Comparison of ENCODE assay signal across 19 cellular contexts in the genomic region with DNA sequence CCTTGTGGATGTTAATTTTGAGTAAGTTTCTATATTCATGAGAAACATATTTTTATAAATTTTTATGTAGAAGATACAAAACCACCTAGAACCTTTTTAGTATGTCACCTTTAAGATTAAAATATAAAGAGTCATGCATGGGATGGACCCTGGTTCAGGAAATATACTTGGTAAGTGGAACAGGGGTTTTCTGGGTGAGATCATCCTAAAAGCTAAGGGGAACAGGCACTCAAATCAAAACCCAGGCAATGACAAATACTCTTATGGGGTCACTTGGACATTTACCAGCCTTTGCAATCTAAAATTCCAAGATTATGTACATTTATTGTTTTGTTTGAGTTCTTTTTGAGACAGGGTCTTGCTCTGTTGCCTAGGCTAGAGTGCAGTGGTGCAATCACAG.
DNase-seq lines count a peak whose midpoint lies in the region; ATAC-seq, FAIRE-seq and TF ChIP-seq lines count a peak whose summit lies in the region.
"Had no signal": no experiment of that assay in that cellular context is flagged by ENCODE, and none has a peak within 500 bp of the region (broad histone marks: within the 10 kb centered on the region; RNA-seq: fewer than 3 reads in every experiment).

No MANE protein-coding gene starts in this region.

- H3K36me3 Mint-ChIP-seq in naive thymus-derived CD8-positive, alpha-beta T cell = no peaks in the 10 kb centered on the region
- H3K36me3 Mint-ChIP-seq: CD14-positive monocyte had no signal

- DNase-seq in GM10248 (ENCODE audit: extremely low spot score) (peak; percentile 19), GM13977 (ENCODE audit: low spot score) (peak; percentile 26), kidney (no peak), NCI-H510A treated with DMSO at 0.1 percent for 48 hours (lab: John Stamatoyannopoulos, UW) (no peak)
- no peak for DNase-seq in activated CD4-positive, alpha-beta T cell treated with anti-CD3 and anti-CD28 coated beads for 4 hours
- DNase-seq in naive thymus-derived CD8-positive, alpha-beta T cell = no peak
- DNase-seq: 8988T; CD4-positive, alpha-beta memory T cell; DMS79 treated with DMSO at 0.1 percent for 48 hours; GF-D8; HCEC 1CT; Kasumi-1; KG1 had no signal

- H3K4me1 Mint-ChIP-seq in naive thymus-derived CD8-positive, alpha-beta T cell = no peaks in the 10 kb centered on the region
- H3K4me1 Mint-ChIP-seq: CD14-positive monocyte; CD4-positive, alpha-beta memory T cell; GM23338 had no signal

- no peaks in the 10 kb centered on the region for H3K36me3 ChIP-seq in kidney (ENCODE audit: control insufficient read depth in 1 of 2, insufficient read depth in 2 of 2, low read length in 2 of 2)
- H3K36me3 ChIP-seq: BLaER1 had no signal

- no peaks in the 10 kb centered on the region for H3K9me3 ChIP-seq in kidney (ENCODE audit: control insufficient read depth in 1 of 2, low read length in 2 of 2)

- peaks cover 1 to 19% (median 3%) of the 10 kb centered on the region in 5 donors for H3K27me3 Mint-ChIP-seq in naive thymus-derived CD8-positive, alpha-beta T cell
- H3K27me3 Mint-ChIP-seq: CD4-positive, alpha-beta memory T cell had no signal

- no peak overlapping the region for H3K4me3 Mint-ChIP-seq in naive thymus-derived CD8-positive, alpha-beta T cell
- H3K4me3 Mint-ChIP-seq: CD14-positive monocyte; CD4-positive, alpha-beta memory T cell; GM23338 had no signal

- no peak overlapping the region for H3K27ac Mint-ChIP-seq in naive thymus-derived CD8-positive, alpha-beta T cell
- H3K27ac Mint-ChIP-seq: CD14-positive monocyte, GM23338 had no signal

- in situ Hi-C loops in GM13977 (cut with MboI; ENCODE audit: low pct_unique_long_range_greater_than_20kb, low sequenced_read_pairs, unreplicated experiment) = no loop called here

- CTCF ChIA-PET in GM10248 (lab: Yijun Ruan, JAX) = interaction anchor here (1.0 to 3.2 kb wide), 5 partner anchors 12 to 172 kb away, joined by 3 to 11 read pairs (median 3); no protein-coding TSS in a partner anchor

- POLR2A ChIA-PET in GM10248 (lab: Yijun Ruan, JAX) = no interaction called here
- POLR2A ChIA-PET in naive thymus-derived CD8-positive, alpha-beta T cell (lab: Charles Lee) = no interaction called here

- H3K4me3 ChIP-seq in kidney (ENCODE audit: low read length in 2 of 2) = no peak overlapping the region
- H3K4me3 ChIP-seq: BLaER1, GM23338 had no signal

- H3K27ac ChIP-seq in kidney (ENCODE audit: low read depth in 2 of 2, low read length in 2 of 2) = no peak overlapping the region
- H3K27ac ChIP-seq: BLaER1 had no signal

- FAIRE-seq in kidney (lab: Jason Lieb, UNC) = no peak
- FAIRE-seq: H54 had no signal

- H3K4me1 ChIP-seq in kidney (ENCODE audit: control insufficient read depth in 1 of 2, insufficient read depth in 1 of 2, low read depth in 1 of 2, low read length in 2 of 2) = peaks cover 4 to 9% of the 10 kb centered on the region in 2 donors
- H3K4me1 ChIP-seq: BLaER1 had no signal

- intact Hi-C loops in kidney (cut with DNase I) = no loop called here

- TF ChIP-seq CTCF in GM10248 (IDR thresholded peaks at IDR 0.05; ENCODE audit: control extremely low read depth, extremely low read depth, low read depth, missing control alignments) (no peak), GM13977 (IDR thresholded peaks at IDR 0.05; ENCODE audit: extremely low read depth, insufficient read depth, missing control alignments) (no peak), kidney (IDR thresholded peaks at IDR 0.05; ENCODE audit: borderline replicate concordance, extremely low read depth, insufficient read depth) (no peak)

- H3K9me3 Mint-ChIP-seq in naive thymus-derived CD8-positive, alpha-beta T cell = peaks cover 0 to 11% (median 0%) of the 10 kb centered on the region in 9 donors

- no peak overlapping the region for H3K9ac ChIP-seq in kidney (ENCODE audit: low read length in 2 of 2)
- H3K9ac ChIP-seq: BLaER1 had no signal

- peak; percentile 43 for ATAC-seq in GM19351 (IDR thresholded peaks at IDR 0.05; ENCODE audit: unreplicated experiment)
- peak; percentile 52 for ATAC-seq in HG02678 (IDR thresholded peaks at IDR 0.05; ENCODE audit: unreplicated experiment)
- no peak for ATAC-seq in naive thymus-derived CD8-positive, alpha-beta T cell
- ATAC-seq: GM23338 had no signal

Comparison
In these comparisons a context has a peak if more than half of its experiments do, and no peak if none do; other contexts are left out.
1. DNase-seq: peak in GM10248 (single experiment) and GM13977 (single experiment); none in activated CD4-positive, alpha-beta T cell treated with anti-CD3 and anti-CD28 coated beads for 4 hours (0 of 2), kidney (single experiment), NCI-H510A treated with DMSO at 0.1 percent for 48 hours (single experiment) and naive thymus-derived CD8-positive, alpha-beta T cell (0 of 10).
2. ATAC-seq: peak in GM19351 (single experiment) and HG02678 (single experiment); none in naive thymus-derived CD8-positive, alpha-beta T cell (0 of 2).